Comparison of ENCODE assay signal across 35 cellular contexts in genomic region chr7:123198111-123198510, GRCh38. TPM values are rescaled to one million over a fixed set of nuclear protein-coding genes. Genes with fewer than 3 reads are reported as not detected.
"Had no signal": no experiment of that assay in that cellular context is flagged by ENCODE, and none has a peak within 500 bp of the region (broad histone marks: within the 10 kb centered on the region; RNA-seq: fewer than 3 reads in every experiment).

No MANE protein-coding gene starts in this region.

- DNase-seq: hypothalamus; immature natural killer cell; left ventricle myocardium inferior; mesendoderm; naive B cell; natural killer cell; nephron progenitor cell; occipital lobe; right lobe of liver; stimulated activated CD4-positive, alpha-beta T cell treated with anti-CD3 and anti-CD28 coated beads, Interleukin-12 subunit alpha, Interleukin-12 subunit beta, amount 100 ng/mL, for 4 hours; stimulated activated CD4-positive, alpha-beta T cell treated with anti-CD3 and anti-CD28 coated beads, Interleukin-15, amount 100 ng/mL, for 24 hours; stimulated activated CD4-positive, alpha-beta T cell treated with anti-CD3 and anti-CD28 coated beads, Interleukin-2, amount 100 ng/mL, for 24 hours; stimulated activated CD4-positive, alpha-beta T cell treated with anti-CD3 and anti-CD28 coated beads, Interleukin-4, amount 100 ng/mL, for 1 hour; stimulated activated naive B cell treated with anti-CD40 and anti-IgM and Interleukin-4, amounts not matched to agents 10 μg/mL and 1 μg/mL and 100 μg/mL, for 72 hours; stimulated activated naive CD8-positive, alpha-beta T cell treated with anti-CD3 and anti-CD28 coated beads, Interleukin-15, Interleukin-2, amounts not matched to agents 100 U/mL and 50 U/mL, for 24 hours; tibial artery; trophoblast cell; upper lobe of right lung; uterus had no signal

- H3K36me3 Mint-ChIP-seq: immature natural killer cell; mesothelial cell of epicardium; naive B cell; natural killer cell; neural progenitor cell; stimulated activated naive B cell treated with anti-CD40 and anti-IgM and Interleukin-4, amounts not matched to agents 10 μg/mL and 1 μg/mL and 100 μg/mL, for 72 hours had no signal

- H3K9me3 ChIP-seq: left ventricle myocardium inferior, neutrophil, right atrium auricular region, right lobe of liver, stomach, thoracic aorta, tibial artery, upper lobe of right lung, uterus had no signal

- H3K9ac ChIP-seq: neural progenitor cell had no signal

- ATAC-seq: natural killer cell; right lobe of liver; stimulated activated naive B cell treated with anti-CD40 and anti-IgM and Interleukin-4, amounts not matched to agents 10 μg/mL and 1 μg/mL and 100 μg/mL, for 72 hours; stimulated activated naive CD8-positive, alpha-beta T cell treated with anti-CD3 and anti-CD28 coated beads, Interleukin-15, Interleukin-2, amounts not matched to agents 100 U/mL and 50 U/mL, for 24 hours had no signal

- H3K9me3 Mint-ChIP-seq: mesothelial cell of epicardium; nephron progenitor cell; neural progenitor cell; stimulated activated naive B cell treated with anti-CD40 and anti-IgM and Interleukin-4, amounts not matched to agents 10 μg/mL and 1 μg/mL and 100 μg/mL, for 72 hours had no signal

- H3K4me1 ChIP-seq: left ventricle myocardium inferior, neural progenitor cell, right atrium auricular region, right lobe of liver, tibial artery, upper lobe of right lung, uterus had no signal

- H3K27ac ChIP-seq: left ventricle myocardium inferior, neural progenitor cell, neutrophil, right atrium auricular region, right lobe of liver, skin epidermis, thoracic aorta, tibial artery, upper lobe of right lung, uterus had no signal

- H3K36me3 ChIP-seq: left ventricle myocardium inferior, neural progenitor cell, neutrophil, right atrium auricular region, right lobe of liver, stomach, thoracic aorta, tibial artery, upper lobe of right lung, uterus had no signal

- H3K27ac Mint-ChIP-seq: immature natural killer cell; mesothelial cell of epicardium; naive B cell; natural killer cell; nephron progenitor cell; neural progenitor cell; progenitor cell of endocrine pancreas; stimulated activated naive B cell treated with anti-CD40 and anti-IgM and Interleukin-4, amounts not matched to agents 10 μg/mL and 1 μg/mL and 100 μg/mL, for 72 hours had no signal

- H3K4me3 ChIP-seq: left ventricle myocardium inferior, lung, neural progenitor cell, right atrium auricular region, right lobe of liver, skin epidermis, stomach, thoracic aorta, tibial artery, upper lobe of right lung, uterus had no signal

- FAIRE-seq: islet of Langerhans had no signal

RNA-seq across cellular contexts. Expression of gene SLC13A1, which starts 1.7 kb away (rescaled TPM):
- total RNA-seq: kidney epithelial cell, left ventricle myocardium inferior, lower leg skin, lung, mesothelial cell of epicardium, mononuclear cell, natural killer cell, occipital lobe, osteocyte, progenitor cell of endocrine pancreas, pulmonary artery endothelial cell, renal cortical epithelial cell, right atrium auricular region, right lobe of liver, thoracic aorta, upper lobe of right lung, uterus had no signal
- polyA plus RNA-seq: immature natural killer cell, lung, stomach had no signal
